ENCODE assay signal across 1 cellular context in genomic region chr17:59844884-59845594, GRCh38.
TF ChIP-seq lines count a peak whose summit lies in the region.

No MANE protein-coding gene starts in this region.

TF ChIP-seq in K562, 482 proteins besides CTCF, POLR2A, EP300 and RAD21 (continued from another document and continues in another):
- no peak for TF ChIP-seq CHD7 (IDR thresholded peaks at IDR 0.05; ENCODE audit: low read depth, low read length)
- no peak for TF ChIP-seq CREB1 (IDR thresholded peaks at IDR 0.05)
- no peak for TF ChIP-seq CREB1 (CRISPR knock-in tag; IDR thresholded peaks at IDR 0.05)
- TF ChIP-seq SPI1 (IDR thresholded peaks at IDR 0.05; ENCODE audit: borderline replicate concordance, low read depth, low read length) = no peak
- no peak for TF ChIP-seq NRF1 (conservative IDR thresholded peaks at IDR 0.05 in 1 of 2, IDR thresholded peaks at IDR 0.05 in 1 of 2)
- TF ChIP-seq LARP7 (IDR thresholded peaks at IDR 0.05) = no peak
- no peak for TF ChIP-seq MAX (CRISPR knock-in tag; IDR thresholded peaks at IDR 0.05)
- no peak for TF ChIP-seq ZC3H4 (CRISPR knock-in tag; IDR thresholded peaks at IDR 0.05; ENCODE audit: borderline replicate concordance)
- no peak for TF ChIP-seq ZNF707 (CRISPR knock-in tag; conservative IDR thresholded peaks at IDR 0.05)
- no peak for TF ChIP-seq PML (IDR thresholded peaks at IDR 0.05; ENCODE audit: low read length)
- TF ChIP-seq FOXA1 (IDR thresholded peaks at IDR 0.05; ENCODE audit: borderline replicate concordance) = no peak
- no peak for TF ChIP-seq TEAD2 (tag; IDR thresholded peaks at IDR 0.05)
- no peak for TF ChIP-seq ASH1L (IDR thresholded peaks at IDR 0.05; ENCODE audit: borderline replicate concordance, low read depth, partially characterized antibody)
- no peak for TF ChIP-seq NFIC (IDR thresholded peaks at IDR 0.05)
- no peak for TF ChIP-seq RB1 (IDR thresholded peaks at IDR 0.05; ENCODE audit: low read depth)
- no peak for TF ChIP-seq SIN3A (IDR thresholded peaks at IDR 0.05; ENCODE audit: borderline replicate concordance in 2 of 2, control insufficient read depth in 1 of 2, low read depth in 2 of 2, low read length in 2 of 2)
- TF ChIP-seq OTX1 (CRISPR knock-in tag; IDR thresholded peaks at IDR 0.05) = no peak
- 0 out of 4 replicates have a peak, but pooled peaks of 1 of the 2 experiments have one; percentile 25 for TF ChIP-seq ZNF639 (CRISPR knock-in tag; conservative IDR thresholded peaks at IDR 0.05 in 1 of 2, IDR thresholded peaks at IDR 0.05 in 1 of 2)
- no peak for TF ChIP-seq NFE2 (IDR thresholded peaks at IDR 0.05; ENCODE audit: low read depth)
- no peak for TF ChIP-seq ZNF584 (CRISPR knock-in tag; IDR thresholded peaks at IDR 0.05; ENCODE audit: low read depth)
- no peak for TF ChIP-seq ZNF212 (CRISPR knock-in tag; IDR thresholded peaks at IDR 0.05)
- TF ChIP-seq NR4A1 (CRISPR knock-in tag; IDR thresholded peaks at IDR 0.05) = no peak
- no peak for TF ChIP-seq NR4A1 (tag; IDR thresholded peaks at IDR 0.05)
- TF ChIP-seq ZNF347 (CRISPR knock-in tag; IDR thresholded peaks at IDR 0.05; ENCODE audit: low read depth) = no peak
- peak; percentile 81; the same call in 1 of the 2 replicates for TF ChIP-seq RFX7 (CRISPR knock-in tag; IDR thresholded peaks at IDR 0.05)
- peak in 1 of 3 experiments; percentile 65; a peak in 1 of 6 replicates for TF ChIP-seq ZBTB11 (CRISPR knock-in tag; IDR thresholded peaks at IDR 0.05)
- no peak for TF ChIP-seq MCM5 (IDR thresholded peaks at IDR 0.05; ENCODE audit: low read depth)
- no peak for TF ChIP-seq KDM2B (CRISPR knock-in tag; IDR thresholded peaks at IDR 0.05)
- TF ChIP-seq CCNT2 (IDR thresholded peaks at IDR 0.05; ENCODE audit: borderline replicate concordance, extremely low read depth, insufficient read length, low read depth, low read length) = no peak
- TF ChIP-seq ATF6 (CRISPR knock-in tag; IDR thresholded peaks at IDR 0.05) = no peak
- no peak for TF ChIP-seq ARID2 (IDR thresholded peaks at IDR 0.05)
- peak; percentile 9; the same call in 1 of the 2 replicates for TF ChIP-seq POLR2G (IDR thresholded peaks at IDR 0.05; ENCODE audit: low read depth, low read length)
- no peak for TF ChIP-seq NEUROD1 (IDR thresholded peaks at IDR 0.05; ENCODE audit: borderline replicate concordance, low read depth, low read length, partially characterized antibody)
- TF ChIP-seq THRB (CRISPR knock-in tag; conservative IDR thresholded peaks at IDR 0.05) = peak; percentile 61; the same call in 1 of the 2 replicates
- TF ChIP-seq HDGF (IDR thresholded peaks at IDR 0.05) = no peak
- TF ChIP-seq TCF15 (CRISPR knock-in tag; IDR thresholded peaks at IDR 0.05) = no peak
- TF ChIP-seq ZNF174 (CRISPR knock-in tag; IDR thresholded peaks at IDR 0.05) = no peak
- 0 out of 4 replicates have a peak, but pooled peaks of 1 of the 2 experiments have one; percentile 14 for TF ChIP-seq MLX (CRISPR knock-in tag; conservative IDR thresholded peaks at IDR 0.05)
- TF ChIP-seq NONO (IDR thresholded peaks at IDR 0.05; ENCODE audit: low read depth in 2 of 2, low read length in 1 of 2) = peak in 1 of 2 experiments; percentile 9; a peak in 1 of 4 replicates
- no peak for TF ChIP-seq RUNX1 (IDR thresholded peaks at IDR 0.05; ENCODE audit: low read depth)
- TF ChIP-seq DMBX1 (CRISPR knock-in tag; IDR thresholded peaks at IDR 0.05; ENCODE audit: borderline replicate concordance) = no peak
- TF ChIP-seq HDAC1 (IDR thresholded peaks at IDR 0.05) = no peak
- TF ChIP-seq U2AF1 (optimal IDR thresholded peaks at IDR 0.05; ENCODE audit: low read depth, low read length) = peak; percentile 7
- TF ChIP-seq HDAC2 (IDR thresholded peaks at IDR 0.05) = no peak
- 0 out of 2 replicates have a peak, but pooled peaks have one; percentile 18 for TF ChIP-seq NCOR1 (IDR thresholded peaks at IDR 0.05)
- TF ChIP-seq ILK (tag; IDR thresholded peaks at IDR 0.05; ENCODE audit: borderline replicate concordance, low read depth) = no peak
- TF ChIP-seq KDM1A (IDR thresholded peaks at IDR 0.05) = no peak
- no peak for TF ChIP-seq GATAD2B (IDR thresholded peaks at IDR 0.05; ENCODE audit: borderline replicate concordance)
